Comparison of ENCODE assay signal across 9 cellular contexts in the genomic region with DNA sequence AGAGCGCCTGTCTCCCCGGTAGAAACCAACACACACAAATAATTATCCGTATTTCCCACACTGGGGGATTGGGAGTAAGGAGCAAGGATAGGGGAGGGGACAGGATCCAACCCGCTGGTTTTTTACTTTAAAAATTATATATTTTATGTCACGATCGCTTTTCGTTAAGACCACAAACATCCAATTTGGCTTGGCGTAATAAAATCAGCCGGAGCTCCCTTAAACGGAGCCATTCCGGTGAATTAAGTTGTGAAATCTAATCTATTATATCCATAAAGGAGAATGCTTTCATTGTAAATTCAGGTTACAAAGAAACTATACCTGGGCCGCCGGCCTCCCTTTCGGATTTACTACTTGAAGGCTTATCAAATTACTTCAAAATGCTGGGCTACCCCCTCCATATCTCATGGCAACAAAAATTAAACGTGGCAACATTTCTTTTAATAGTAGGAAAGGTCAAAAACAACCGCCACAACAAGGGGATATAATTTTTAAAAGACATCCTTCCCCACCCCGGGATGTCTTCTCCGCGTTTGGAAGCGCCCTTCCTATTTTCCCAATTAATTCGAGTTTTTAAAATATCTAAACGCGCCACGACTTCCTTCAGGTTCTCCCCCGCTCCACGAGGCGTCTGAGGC. TPM values are rescaled to one million over a fixed set of nuclear protein-coding genes. Genes with fewer than 3 reads are reported as not detected.
DNase-seq lines count a peak whose midpoint lies in the region; ATAC-seq and TF ChIP-seq lines count a peak whose summit lies in the region.
"Had no signal": no experiment of that assay in that cellular context is flagged by ENCODE, and none has a peak within 500 bp of the region (broad histone marks: within the 10 kb centered on the region; RNA-seq: fewer than 3 reads in every experiment).

No MANE protein-coding gene starts in this region.

- peaks cover 5 to 68% (median 43%) of the 10 kb centered on the region in 12 donors for H3K4me1 ChIP-seq in heart left ventricle
- H3K4me1 ChIP-seq in mesodermal cell (ENCODE audit: control insufficient read depth, insufficient read depth, low read length, poor library complexity, severe bottlenecking) = peaks cover 40% of the 10 kb centered on the region
- peaks cover 46% of the 10 kb centered on the region for H3K4me1 ChIP-seq in upper lobe of right lung

- peak in 1 of 5 donors; percentile 25 for DNase-seq in heart left ventricle
- DNase-seq in Right ventricle myocardium inferior (ENCODE audit: missing footprints) = no peak
- DNase-seq in upper lobe of right lung = no peak
- DNase-seq in NCI-H1694 treated with DMSO at 0.1 percent for 48 hours (lab: John Stamatoyannopoulos, UW) = no peak
- DNase-seq in KG1 (lab: John Stamatoyannopoulos, UW) = no peak
- DNase-seq in activated CD4-positive, alpha-beta T cell treated with anti-CD3 and anti-CD28 coated beads for 4 hours = no peak
- DNase-seq: MM.1S had no signal

- H3K27ac Mint-ChIP-seq in dendritic cell treated with granulocyte-macrophage colony-stimulating factor and Interleukin-4, amounts not matched to agents 40 ng/mL and 50 ng/mL, for 4 days = peak overlapping the region; percentile 70

- peaks cover 44% of the 10 kb centered on the region for H3K27me3 Mint-ChIP-seq in dendritic cell treated with granulocyte-macrophage colony-stimulating factor and Interleukin-4, amounts not matched to agents 40 ng/mL and 50 ng/mL, for 4 days

- TF ChIP-seq CTCF in heart left ventricle (IDR thresholded peaks at IDR 0.05) = no peak
- TF ChIP-seq CTCF in upper lobe of right lung (IDR thresholded peaks at IDR 0.05) = no peak

- H3K4me1 Mint-ChIP-seq in dendritic cell treated with granulocyte-macrophage colony-stimulating factor and Interleukin-4, amounts not matched to agents 40 ng/mL and 50 ng/mL, for 4 days (ENCODE audit: low read depth) = peaks cover 55% of the 10 kb centered on the region

- intact Hi-C loops in heart left ventricle (cut with DNase I) (no loop called here), Right ventricle myocardium inferior (cut with DNase I) (no loop called here), upper lobe of right lung (cut with DNase I) (no loop called here)
- intact Hi-C loops in dendritic cell treated with granulocyte-macrophage colony-stimulating factor and Interleukin-4, amounts not matched to agents 40 ng/mL and 50 ng/mL, for 4 days (cut with micrococcal nuclease) = no loop called here

- H3K27ac ChIP-seq in heart left ventricle (peak overlapping the region; percentile 94 to 99 (median 97)), mesodermal cell (ENCODE audit: low read depth, low read length, severe bottlenecking) (peak overlapping the region; percentile 82), upper lobe of right lung (peak overlapping the region; percentile 93)

- TF ChIP-seq POLR2A in heart left ventricle (IDR thresholded peaks at IDR 0.05) = no peak

- H3K27me3 ChIP-seq in heart left ventricle (peaks cover 0 to 35% (median 0%) of the 10 kb centered on the region in 9 donors), upper lobe of right lung (no peaks in the 10 kb centered on the region)

- no peaks in the 10 kb centered on the region for H3K9me3 ChIP-seq in heart left ventricle
- no peaks in the 10 kb centered on the region for H3K9me3 ChIP-seq in mesodermal cell (ENCODE audit: control insufficient read depth, low read length)
- H3K9me3 ChIP-seq in upper lobe of right lung = no peaks in the 10 kb centered on the region

- H3K4me3 ChIP-seq in heart left ventricle (peak overlapping the region; percentile 66 to 93 (median 82)), mesodermal cell (ENCODE audit: extremely low read depth, insufficient read depth, low read length, poor library complexity, severe bottlenecking) (peak overlapping the region; percentile 85), upper lobe of right lung (peak overlapping the region; percentile 88)

- peaks cover 33% of the 10 kb centered on the region for H3K36me3 Mint-ChIP-seq in dendritic cell treated with granulocyte-macrophage colony-stimulating factor and Interleukin-4, amounts not matched to agents 40 ng/mL and 50 ng/mL, for 4 days (ENCODE audit: low read depth)

- no peak for ATAC-seq in heart left ventricle
- ATAC-seq in Right ventricle myocardium inferior = no peak
- no peak for ATAC-seq in upper lobe of right lung

- H3K36me3 ChIP-seq in heart left ventricle = peaks cover 0 to 3% (median 0%) of the 10 kb centered on the region in 9 donors
- H3K36me3 ChIP-seq in mesodermal cell (ENCODE audit: control insufficient read depth, insufficient read depth, low read length) = peaks cover 24% of the 10 kb centered on the region
- H3K36me3 ChIP-seq in upper lobe of right lung = no peaks in the 10 kb centered on the region

- H3K9me3 Mint-ChIP-seq in dendritic cell treated with granulocyte-macrophage colony-stimulating factor and Interleukin-4, amounts not matched to agents 40 ng/mL and 50 ng/mL, for 4 days = no peaks in the 10 kb centered on the region

- 34 to 46% (median 38%) methylated on average over 27 of the region's 27 CpGs for WGBS in heart left ventricle, 4 donors
- 0 to 8% methylated on average over 2 to 13 of the region's 27 CpGs for WGBS in mesodermal cell (ENCODE audit: insufficient coverage in 2 of 2), 2 experiments

- H3K4me3 Mint-ChIP-seq in dendritic cell treated with granulocyte-macrophage colony-stimulating factor and Interleukin-4, amounts not matched to agents 40 ng/mL and 50 ng/mL, for 4 days = peak overlapping the region; percentile 78

RNA-seq across cellular contexts. Expression of a gene that starts 47.1 kb away (rescaled TPM):
- 10 to 100 TPM; 27.4 to 67.7 (median 43.1) TPM for total RNA-seq in heart left ventricle
- 10 to 100 TPM; 48.0 to 63.3 TPM for polyA plus RNA-seq in heart left ventricle
- 44.6 TPM for total RNA-seq in Right ventricle myocardium inferior
- 36.0 TPM for polyA plus RNA-seq in mesodermal cell (2013, experiment 1 of 2)
- polyA plus RNA-seq in mesodermal cell (2013, experiment 2 of 2) = 36.0 TPM
- 87.3 TPM for total RNA-seq in upper lobe of right lung

RNA-seq across cellular contexts. Expression of a gene that starts 53.1 kb away (rescaled TPM):
- total RNA-seq in heart left ventricle (10 to 100 TPM in 3 of 9 donors, 1 to 10 TPM in 6; 6.0 to 19.6 (median 9.3) TPM), Right ventricle myocardium inferior (9.9 TPM), upper lobe of right lung (23.3 TPM)
- polyA plus RNA-seq in heart left ventricle = 1 to 10 TPM; 7.6 to 8.5 TPM
- 29.9 TPM for polyA plus RNA-seq in mesodermal cell (2013, experiment 1 of 2)
- polyA plus RNA-seq in mesodermal cell (2013, experiment 2 of 2) = 21.6 TPM
